In the genomic region with DNA sequence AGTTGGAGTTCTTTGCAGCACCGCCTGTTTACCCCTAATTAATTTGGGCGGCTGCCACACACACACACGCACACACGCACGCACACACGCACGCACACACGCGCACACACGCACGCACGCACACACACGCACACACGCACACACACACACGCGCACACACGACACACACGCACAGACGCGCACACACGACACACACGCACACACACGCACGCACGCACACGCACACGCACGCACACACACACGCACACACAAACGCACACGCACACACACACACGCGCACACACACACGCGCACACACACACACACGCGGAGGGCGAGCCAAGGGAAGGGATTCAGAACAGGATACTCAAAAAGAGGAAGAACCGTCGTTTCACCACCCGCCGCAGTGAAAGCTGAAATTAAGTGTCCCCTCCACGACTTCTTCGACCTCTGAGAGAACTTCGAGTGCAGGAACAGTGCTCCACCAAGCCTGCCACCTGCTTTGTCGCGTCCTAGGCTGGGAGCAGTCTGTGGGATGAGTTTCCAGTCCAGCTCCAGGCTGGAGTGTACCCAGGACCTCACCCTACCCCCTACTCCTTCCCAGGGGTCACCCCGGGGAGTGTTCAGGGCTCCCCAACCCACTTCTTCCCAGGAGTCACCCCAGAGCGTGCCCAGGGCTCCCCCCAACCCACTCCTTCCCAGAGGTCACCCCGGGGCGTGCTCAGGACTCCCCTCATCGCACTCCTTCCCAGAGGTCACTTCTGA, we compare ENCODE assay signal across 1 cellular context.
TF ChIP-seq lines count a peak whose summit lies in the region.

No MANE protein-coding gene starts in this region.

TF ChIP-seq in K562, 482 proteins besides CTCF, POLR2A, EP300 and RAD21 (continued from another document and continues in another):
- no peak; the same call in 1 of the 2 replicates for TF ChIP-seq SOX6 (IDR thresholded peaks at IDR 0.05)
- no peak for TF ChIP-seq KAT8 (IDR thresholded peaks at IDR 0.05; ENCODE audit: low read depth)
- peak; percentile 28; the same call in 1 of the 2 replicates for TF ChIP-seq ZBTB5 (IDR thresholded peaks at IDR 0.05)
- TF ChIP-seq, protein P1, sequence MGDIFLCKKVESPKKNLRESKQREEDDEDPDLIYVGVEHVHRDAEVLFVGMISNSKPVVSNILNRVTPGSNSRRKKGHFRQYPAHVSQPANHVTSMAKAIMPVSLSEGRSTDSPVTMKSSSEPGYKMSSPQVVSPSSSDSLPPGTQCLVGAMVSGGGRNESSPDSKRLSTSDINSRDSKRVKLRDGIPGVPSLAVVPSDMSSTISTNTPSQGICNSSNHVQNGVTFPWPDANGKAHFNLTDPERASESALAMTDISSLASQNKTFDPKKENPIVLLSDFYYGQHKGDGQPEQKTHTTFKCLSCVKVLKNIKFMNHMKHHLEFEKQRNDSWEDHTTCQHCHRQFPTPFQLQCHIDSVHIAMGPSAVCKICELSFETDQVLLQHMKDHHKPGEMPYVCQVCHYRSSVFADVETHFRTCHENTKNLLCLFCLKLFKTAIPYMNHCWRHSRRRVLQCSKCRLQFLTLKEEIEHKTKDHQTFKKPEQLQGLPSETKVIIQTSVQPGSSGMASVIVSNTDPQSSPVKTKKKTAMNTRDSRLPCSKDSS (IDR thresholded peaks at IDR 0.05; ENCODE audit: low read depth, partially characterized antibody) = no peak
- no peak for TF ChIP-seq ZNF778 (CRISPR knock-in tag; IDR thresholded peaks at IDR 0.05)
- no peak for TF ChIP-seq CEBPB (tag; IDR thresholded peaks at IDR 0.05)
- no peak for TF ChIP-seq ZNF143 (CRISPR knock-in tag; IDR thresholded peaks at IDR 0.05)
- TF ChIP-seq ZNF830 (CRISPR knock-in tag; IDR thresholded peaks at IDR 0.05) = no peak
- TF ChIP-seq CREM (IDR thresholded peaks at IDR 0.05; ENCODE audit: low read depth) = no peak
- TF ChIP-seq HSF4 (CRISPR knock-in tag; IDR thresholded peaks at IDR 0.05; ENCODE audit: borderline replicate concordance) = no peak
- TF ChIP-seq FIP1L1 (IDR thresholded peaks at IDR 0.05; ENCODE audit: low read depth, low read length, poor library complexity, severe bottlenecking) = no peak
- no peak for TF ChIP-seq KLF16 (IDR thresholded peaks at IDR 0.05)
- TF ChIP-seq CBX2 (IDR thresholded peaks at IDR 0.05; ENCODE audit: insufficient read depth, low read length, poor library complexity, severe bottlenecking) = no peak
- TF ChIP-seq ZNF77 (CRISPR knock-in tag; IDR thresholded peaks at IDR 0.05) = no peak
- TF ChIP-seq ZNF384 (IDR thresholded peaks at IDR 0.05; ENCODE audit: low read depth, low read length) = no peak
- no peak for TF ChIP-seq GTF2E2 (tag; IDR thresholded peaks at IDR 0.05)
- TF ChIP-seq EZH2 (IDR thresholded peaks at IDR 0.05; ENCODE audit: borderline replicate concordance, low read depth, low read length) = no peak
- TF ChIP-seq DPF2 (IDR thresholded peaks at IDR 0.05) = peak; percentile 18; the same call in 1 of the 2 replicates
- TF ChIP-seq DDX20 (tag; IDR thresholded peaks at IDR 0.05; ENCODE audit: low read depth) = no peak
- TF ChIP-seq ZNF512 (tag; IDR thresholded peaks at IDR 0.05) = no peak
- no peak for TF ChIP-seq RNF2 (IDR thresholded peaks at IDR 0.05)
- peak; percentile 98 for TF ChIP-seq ZNF644 (tag; IDR thresholded peaks at IDR 0.05; ENCODE audit: low read depth)
- no peak for TF ChIP-seq HMG20A (CRISPR knock-in tag; conservative IDR thresholded peaks at IDR 0.05)
- TF ChIP-seq ATF2 (CRISPR knock-in tag; IDR thresholded peaks at IDR 0.05) = no peak
- TF ChIP-seq, protein P2, sequence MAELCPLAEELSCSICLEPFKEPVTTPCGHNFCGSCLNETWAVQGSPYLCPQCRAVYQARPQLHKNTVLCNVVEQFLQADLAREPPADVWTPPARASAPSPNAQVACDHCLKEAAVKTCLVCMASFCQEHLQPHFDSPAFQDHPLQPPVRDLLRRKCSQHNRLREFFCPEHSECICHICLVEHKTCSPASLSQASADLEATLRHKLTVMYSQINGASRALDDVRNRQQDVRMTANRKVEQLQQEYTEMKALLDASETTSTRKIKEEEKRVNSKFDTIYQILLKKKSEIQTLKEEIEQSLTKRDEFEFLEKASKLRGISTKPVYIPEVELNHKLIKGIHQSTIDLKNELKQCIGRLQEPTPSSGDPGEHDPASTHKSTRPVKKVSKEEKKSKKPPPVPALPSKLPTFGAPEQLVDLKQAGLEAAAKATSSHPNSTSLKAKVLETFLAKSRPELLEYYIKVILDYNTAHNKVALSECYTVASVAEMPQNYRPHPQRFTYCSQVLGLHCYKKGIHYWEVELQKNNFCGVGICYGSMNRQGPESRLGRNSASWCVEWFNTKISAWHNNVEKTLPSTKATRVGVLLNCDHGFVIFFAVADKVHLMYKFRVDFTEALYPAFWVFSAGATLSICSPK (IDR thresholded peaks at IDR 0.05; ENCODE audit: borderline replicate concordance) = no peak
- peak; percentile 99 for TF ChIP-seq MYNN (IDR thresholded peaks at IDR 0.05)
- TF ChIP-seq MYNN (CRISPR knock-in tag; IDR thresholded peaks at IDR 0.05) = no peak
- TF ChIP-seq, protein P3, sequence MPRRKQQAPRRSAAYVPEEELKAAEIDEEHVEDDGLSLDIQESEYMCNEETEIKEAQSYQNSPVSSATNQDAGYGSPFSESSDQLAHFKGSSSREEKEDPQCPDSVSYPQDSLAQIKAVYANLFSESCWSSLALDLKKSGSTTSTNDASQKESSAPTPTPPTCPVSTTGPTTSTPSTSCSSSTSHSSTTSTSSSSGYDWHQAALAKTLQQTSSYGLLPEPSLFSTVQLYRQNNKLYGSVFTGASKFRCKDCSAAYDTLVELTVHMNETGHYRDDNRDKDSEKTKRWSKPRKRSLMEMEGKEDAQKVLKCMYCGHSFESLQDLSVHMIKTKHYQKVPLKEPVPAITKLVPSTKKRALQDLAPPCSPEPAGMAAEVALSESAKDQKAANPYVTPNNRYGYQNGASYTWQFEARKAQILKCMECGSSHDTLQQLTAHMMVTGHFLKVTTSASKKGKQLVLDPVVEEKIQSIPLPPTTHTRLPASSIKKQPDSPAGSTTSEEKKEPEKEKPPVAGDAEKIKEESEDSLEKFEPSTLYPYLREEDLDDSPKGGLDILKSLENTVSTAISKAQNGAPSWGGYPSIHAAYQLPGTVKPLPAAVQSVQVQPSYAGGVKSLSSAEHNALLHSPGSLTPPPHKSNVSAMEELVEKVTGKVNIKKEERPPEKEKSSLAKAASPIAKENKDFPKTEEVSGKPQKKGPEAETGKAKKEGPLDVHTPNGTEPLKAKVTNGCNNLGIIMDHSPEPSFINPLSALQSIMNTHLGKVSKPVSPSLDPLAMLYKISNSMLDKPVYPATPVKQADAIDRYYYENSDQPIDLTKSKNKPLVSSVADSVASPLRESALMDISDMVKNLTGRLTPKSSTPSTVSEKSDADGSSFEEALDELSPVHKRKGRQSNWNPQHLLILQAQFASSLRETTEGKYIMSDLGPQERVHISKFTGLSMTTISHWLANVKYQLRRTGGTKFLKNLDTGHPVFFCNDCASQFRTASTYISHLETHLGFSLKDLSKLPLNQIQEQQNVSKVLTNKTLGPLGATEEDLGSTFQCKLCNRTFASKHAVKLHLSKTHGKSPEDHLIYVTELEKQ (CRISPR knock-in tag; IDR thresholded peaks at IDR 0.05) = no peak
- no peak for TF ChIP-seq SAFB2 (IDR thresholded peaks at IDR 0.05; ENCODE audit: borderline replicate concordance, low read depth, low read length, severe bottlenecking)
- peak; percentile 55; the same call in 1 of the 2 replicates for TF ChIP-seq SPI1 (IDR thresholded peaks at IDR 0.05; ENCODE audit: borderline replicate concordance, low read depth, low read length)
- TF ChIP-seq, protein P4, sequence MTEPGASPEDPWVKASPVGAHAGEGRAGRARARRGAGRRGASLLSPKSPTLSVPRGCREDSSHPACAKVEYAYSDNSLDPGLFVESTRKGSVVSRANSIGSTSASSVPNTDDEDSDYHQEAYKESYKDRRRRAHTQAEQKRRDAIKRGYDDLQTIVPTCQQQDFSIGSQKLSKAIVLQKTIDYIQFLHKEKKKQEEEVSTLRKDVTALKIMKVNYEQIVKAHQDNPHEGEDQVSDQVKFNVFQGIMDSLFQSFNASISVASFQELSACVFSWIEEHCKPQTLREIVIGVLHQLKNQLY (CRISPR knock-in tag; conservative IDR thresholded peaks at IDR 0.05) = no peak
- no peak for TF ChIP-seq JUNB (CRISPR knock-in tag; conservative IDR thresholded peaks at IDR 0.05)
- TF ChIP-seq IFI16 (CRISPR knock-in tag; IDR thresholded peaks at IDR 0.05) = no peak
- TF ChIP-seq ZNF655 (CRISPR knock-in tag; IDR thresholded peaks at IDR 0.05) = no peak
- TF ChIP-seq ILF3 (IDR thresholded peaks at IDR 0.05; ENCODE audit: borderline replicate concordance) = no peak
- TF ChIP-seq, protein P5, sequence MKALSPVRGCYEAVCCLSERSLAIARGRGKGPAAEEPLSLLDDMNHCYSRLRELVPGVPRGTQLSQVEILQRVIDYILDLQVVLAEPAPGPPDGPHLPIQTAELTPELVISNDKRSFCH (CRISPR knock-in tag; IDR thresholded peaks at IDR 0.05) = no peak
- TF ChIP-seq, protein P5 (tag; IDR thresholded peaks at IDR 0.05) = no peak
- peak in 1 of 2 experiments; percentile 51; a peak in 1 of 4 replicates for TF ChIP-seq ETV6 (IDR thresholded peaks at IDR 0.05; ENCODE audit: borderline replicate concordance in 1 of 2, low read depth in 2 of 2, low read length in 1 of 2)
- no peak for TF ChIP-seq ETV6 (CRISPR knock-in tag; IDR thresholded peaks at IDR 0.05; ENCODE audit: borderline replicate concordance)
- TF ChIP-seq SMARCA4 (IDR thresholded peaks at IDR 0.05) = no peak
- TF ChIP-seq CBFA2T2 (conservative IDR thresholded peaks at IDR 0.05) = no peak
- TF ChIP-seq NFE2 (IDR thresholded peaks at IDR 0.05; ENCODE audit: low read depth) = no peak
- no peak; the same call in 1 of the 2 replicates for TF ChIP-seq AFF4 (CRISPR knock-in tag; IDR thresholded peaks at IDR 0.05)
- no peak for TF ChIP-seq ZNF586 (CRISPR knock-in tag; conservative IDR thresholded peaks at IDR 0.05)
